In the genomic region with DNA sequence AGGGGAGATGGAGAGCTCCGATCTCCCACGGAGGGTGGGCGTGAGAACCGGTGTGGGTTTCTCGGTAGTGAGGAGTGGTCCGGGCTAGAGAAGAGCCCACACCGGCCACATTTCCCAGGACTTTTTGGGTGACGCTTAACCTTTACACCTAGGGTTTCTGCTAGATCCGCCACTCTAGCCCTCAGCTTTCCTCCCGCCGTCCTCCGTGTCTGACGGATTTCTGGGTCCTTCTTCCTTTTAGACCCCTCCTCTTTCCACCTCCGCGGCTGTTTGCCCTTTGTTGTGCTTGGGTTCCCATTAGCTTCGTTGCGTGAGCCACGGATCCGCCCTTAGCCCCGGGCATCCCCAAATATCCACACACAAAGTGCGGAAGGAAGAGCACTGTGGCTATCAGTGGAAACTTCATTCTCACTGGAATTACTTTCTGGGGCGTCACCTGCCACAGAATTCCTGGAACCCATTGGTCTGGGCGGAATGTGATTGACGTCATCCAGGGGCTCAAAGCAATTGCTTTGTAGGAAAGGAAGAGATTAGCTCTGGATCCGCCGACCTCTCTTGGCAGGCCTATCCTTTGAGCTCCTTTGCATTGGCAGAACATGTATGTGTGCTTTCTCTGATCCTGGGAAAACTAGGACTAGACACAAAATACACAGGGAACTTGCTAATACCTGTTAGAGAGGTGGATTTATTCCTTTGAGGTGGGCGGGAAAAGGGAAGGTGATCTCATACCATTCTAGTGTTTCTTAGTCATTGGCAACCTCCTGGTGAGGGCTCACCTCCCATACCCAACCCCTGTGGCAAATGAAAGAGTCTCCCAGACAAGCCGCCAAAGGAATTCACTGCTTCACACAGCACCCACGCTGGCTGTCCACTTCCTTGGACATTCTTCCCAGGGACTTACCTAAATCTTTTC, we compare ENCODE assay signal across 8 cellular contexts. TPM values are rescaled to one million over a fixed set of nuclear protein-coding genes. Genes with fewer than 3 reads are reported as not detected.
DNase-seq lines count a peak whose midpoint lies in the region; ATAC-seq, FAIRE-seq and TF ChIP-seq lines count a peak whose summit lies in the region.

No MANE protein-coding gene starts in this region.

- intact Hi-C loops in PC-9 (cut with micrococcal nuclease; ENCODE audit: unreplicated experiment) = loop anchor here (1.0 to 5.0 kb wide), 8 partner anchors 11 to 294 kb away; a partner anchor contains a TSS
- intact Hi-C loops in K562 (cut with micrococcal nuclease) = loop anchor here (2.0 kb wide), 1 partner anchor 17 kb away; a partner anchor contains a TSS
- intact Hi-C loops in sciatic nerve (cut with DNase I) = no loop called here

- CTCF ChIA-PET in CD8-positive, alpha-beta memory T cell (lab: Charles Lee) = interaction anchor here (0.9 to 3.7 kb wide), 11 partner anchors 9 to 617 kb away, joined by 3 to 30 read pairs (median 3); a partner anchor contains a TSS
- CTCF ChIA-PET in PC-9 (lab: Charles Lee) (interaction anchor here (0.5 to 1.3 kb wide), 7 partner anchors 11 to 531 kb away, joined by 3 to 11 read pairs (median 6); no protein-coding TSS in a partner anchor), K562 (lab: Yijun Ruan, JAX; ENCODE audit: low intra/inter-chr PET ratio) (no interaction called here)

- H3K79me2 ChIP-seq in PC-9 (ENCODE audit: low read depth) = peaks cover 45% of the 10 kb centered on the region
- H3K79me2 ChIP-seq in K562 (ENCODE audit: control insufficient read depth, insufficient read depth, low read length) = peaks cover 33% of the 10 kb centered on the region

- H3K27me3 Mint-ChIP-seq in CD8-positive, alpha-beta memory T cell = no peaks in the 10 kb centered on the region
- peaks cover 2% of the 10 kb centered on the region for H3K27me3 Mint-ChIP-seq in HFFc6 (ENCODE audit: insufficient read depth)

- H3K36me3 Mint-ChIP-seq in CD8-positive, alpha-beta memory T cell = peaks cover 0 to 45% (median 4%) of the 10 kb centered on the region in 3 donors
- peaks cover 26% of the 10 kb centered on the region for H3K36me3 Mint-ChIP-seq in HFFc6 (ENCODE audit: low read depth)

- H3K9me3 ChIP-seq in CD8-positive, alpha-beta memory T cell (ENCODE audit: low read length) = no peaks in the 10 kb centered on the region
- H3K9me3 ChIP-seq in PC-9 (ENCODE audit: insufficient read depth, low read depth) (no peaks in the 10 kb centered on the region), K562 (replicated peaks; ENCODE audit: control insufficient read depth, insufficient read depth, low read depth, low read length) (no peaks in the 10 kb centered on the region), iPS-18c (ENCODE audit: control insufficient read depth, insufficient read depth, low read length) (no peaks in the 10 kb centered on the region)

- BruUV-seq in PC-9 (replicated peaks; lab: Mats Ljungman, UMichigan) (TSS peak; percentile 62), K562 (replicated peaks; lab: Mats Ljungman, UMichigan) (TSS peak; percentile 56)

- H2AFZ ChIP-seq in PC-9 (peak overlapping the region; percentile 78), K562 (ENCODE audit: low read depth, low read length) (peak overlapping the region; percentile 78)

- TF ChIP-seq EP300 in K562 (IDR thresholded peaks at IDR 0.05; ENCODE audit: low read length) = no peak

- peak overlapping the region; percentile 88 for H3K4me2 ChIP-seq in PC-9
- peak overlapping the region; percentile 98 for H3K4me2 ChIP-seq in K562 (ENCODE audit: insufficient read depth, low read length)

- H3K9ac ChIP-seq in K562 (ENCODE audit: insufficient read depth in 1 of 2, low read depth in 2 of 2, low read length in 2 of 2) = peak overlapping the region; percentile 75 to 92

- H3K4me3 Mint-ChIP-seq in CD8-positive, alpha-beta memory T cell = peak overlapping the region; percentile 90 to 99 (median 96)
- H3K4me3 Mint-ChIP-seq in HFFc6 = peak overlapping the region; percentile 98

- H3K4me1 Mint-ChIP-seq in CD8-positive, alpha-beta memory T cell = peaks cover 39 to 56% (median 50%) of the 10 kb centered on the region in 3 donors
- peaks cover 57% of the 10 kb centered on the region for H3K4me1 Mint-ChIP-seq in HFFc6 (ENCODE audit: low read depth)

- peak overlapping the region; percentile 86 for H3K4me3 ChIP-seq in CD8-positive, alpha-beta memory T cell (ENCODE audit: low read length)
- H3K4me3 ChIP-seq in PC-9 (peak overlapping the region; percentile 87), K562 (peak overlapping the region; percentile 95), iPS-18c (ENCODE audit: insufficient read depth, low read depth, low read length) (peak overlapping the region; percentile 93)

- no peak for DNase-seq in CD8-positive, alpha-beta memory T cell
- peak; percentile 89 for DNase-seq in HFFc6
- peak; percentile 75 to 85 for DNase-seq in PC-9
- peak; percentile 31 to 84 (median 45) for DNase-seq in K562 (ENCODE audit: extremely low read depth in 1 of 4, low spot score in 3 of 4)
- peak; percentile 81 for DNase-seq in sciatic nerve (ENCODE audit: low spot score)
- no peak for DNase-seq in NCI-H128 (lab: John Stamatoyannopoulos, UW; ENCODE audit: unreplicated experiment)
- DNase-seq in NOMO-1 treated with dmso at 0.1 percent for 144 hours (lab: John Stamatoyannopoulos, UW; ENCODE audit: unreplicated experiment) = no peak

- ATAC-seq in K562 (peak; percentile 13), sciatic nerve (peak; percentile 7)

- FAIRE-seq in K562 (lab: Jason Lieb, UNC) = peak; percentile 81

- peak overlapping the region; percentile 98 for H3K27ac ChIP-seq in CD8-positive, alpha-beta memory T cell (ENCODE audit: low read depth, low read length)
- H3K27ac ChIP-seq in PC-9 (peak overlapping the region; percentile 76), K562 (ENCODE audit: extremely low read depth, low read depth, low read length) (peak overlapping the region; percentile 65)

- peak overlapping the region; percentile 92 to 99 (median 94) for H3K27ac Mint-ChIP-seq in CD8-positive, alpha-beta memory T cell
- H3K27ac Mint-ChIP-seq in HFFc6 = peak overlapping the region; percentile 99

- 0 out of 2 replicates have a peak, but pooled peaks have one; percentile 39 for TF ChIP-seq POLR2A in K562 (conservative IDR thresholded peaks at IDR 0.05)

- peaks cover 12% of the 10 kb centered on the region; the same call in 1 of the 2 replicates for H3F3A ChIP-seq in PC-9 (ENCODE audit: insufficient read depth, low read depth)

- no peaks in the 10 kb centered on the region for H3K9me2 ChIP-seq in PC-9 (ENCODE audit: insufficient read depth)

- no peak for TF ChIP-seq RAD21 in K562 (CRISPR knock-in tag; conservative IDR thresholded peaks at IDR 0.05 in 1 of 2, IDR thresholded peaks at IDR 0.05 in 1 of 2)

- H3K9me1 ChIP-seq in K562 (ENCODE audit: control insufficient read depth, insufficient read depth, low read length) = no peaks in the 10 kb centered on the region

- no peaks in the 10 kb centered on the region for H3K36me3 ChIP-seq in CD8-positive, alpha-beta memory T cell (ENCODE audit: insufficient read depth, low read length)
- 0 out of 2 replicates have a peak, but pooled peaks cover 4% of the 10 kb centered on the region for H3K36me3 ChIP-seq in PC-9 (ENCODE audit: low read depth)
- peaks cover 21% of the 10 kb centered on the region; the same call in 2 of the 3 replicates for H3K36me3 ChIP-seq in K562 (ENCODE audit: control insufficient read depth, insufficient read depth, low read length)

- H3K9me3 Mint-ChIP-seq in CD8-positive, alpha-beta memory T cell = no peaks in the 10 kb centered on the region
- H3K9me3 Mint-ChIP-seq in HFFc6 = no peaks in the 10 kb centered on the region

- H4K20me1 ChIP-seq in PC-9 (ENCODE audit: insufficient read depth) = peaks cover 16% of the 10 kb centered on the region
- peaks cover 14% of the 10 kb centered on the region for H4K20me1 ChIP-seq in K562 (replicated peaks; ENCODE audit: control insufficient read depth, insufficient read depth, low read length)

- no peaks in the 10 kb centered on the region for H3K27me3 ChIP-seq in CD8-positive, alpha-beta memory T cell (ENCODE audit: insufficient read depth, low read length, poor library complexity, severe bottlenecking)
- H3K27me3 ChIP-seq in PC-9 (ENCODE audit: insufficient read depth, low read depth) = no peaks in the 10 kb centered on the region
- no peaks in the 10 kb centered on the region for H3K27me3 ChIP-seq in K562 (ENCODE audit: control insufficient read depth in 2 of 2, insufficient read depth in 2 of 2, low read length in 2 of 2)

- POLR2A ChIA-PET in CD8-positive, alpha-beta memory T cell (lab: Charles Lee) = interaction anchor here (0.6 to 2.5 kb wide), 12 partner anchors 16 to 616 kb away, joined by 3 to 62 read pairs (median 5); a partner anchor contains a TSS
- POLR2A ChIA-PET in PC-9 (lab: Charles Lee; ENCODE audit: unreplicated experiment) (interaction anchor here (0.5 to 2.2 kb wide), 13 partner anchors 10 to 615 kb away, joined by 3 to 42 read pairs (median 8); a partner anchor contains a TSS), K562 (lab: Yijun Ruan, JAX) (interaction anchor here (0.7 to 6.5 kb wide), 15 partner anchors 8 to 130 kb away, joined by 3 to 62 read pairs (median 5); a partner anchor contains a TSS)

- in situ Hi-C loops in K562 (cut with MboI) = no loop called here

- H3K4me1 ChIP-seq in CD8-positive, alpha-beta memory T cell (ENCODE audit: insufficient read depth, low read length) = peaks cover 31% of the 10 kb centered on the region
- H3K4me1 ChIP-seq in PC-9 (replicated peaks; ENCODE audit: insufficient read depth) (peaks cover 22% of the 10 kb centered on the region), K562 (replicated peaks in 1 of 2; ENCODE audit: control insufficient read depth in 2 of 2, insufficient read depth in 2 of 2, low read length in 2 of 2) (peaks cover 19 to 20% of the 10 kb centered on the region in 2 experiments; a peak in 4 of 5 replicates)

- no peak for TF ChIP-seq CTCF in HFFc6 (IDR thresholded peaks at IDR 0.05)
- TF ChIP-seq CTCF in PC-9 (conservative IDR thresholded peaks at IDR 0.05) = no peak
- TF ChIP-seq CTCF in K562 (IDR thresholded peaks at IDR 0.05 in 2 of 3, conservative IDR thresholded peaks at IDR 0.05 in 1 of 3; ENCODE audit: insufficient read depth in 2 of 3, low read depth in 1 of 3, low read length in 3 of 3) = no peak

- WGBS in K562 (ENCODE audit: insufficient coverage, low coverage, missing lambda C conversion rate) = 6% methylated on average over 29 of the region's 29 CpGs

RNA-seq across cellular contexts. Expression of a gene that starts 0.7 kb away (rescaled TPM):
- 10 to 100 TPM; 29.0 to 30.6 TPM for total RNA-seq in CD8-positive, alpha-beta memory T cell
- 10.6 TPM for polyA plus RNA-seq in CD8-positive, alpha-beta memory T cell
- total RNA-seq in HFFc6 (2021; fragmentation: NEBNext Ultra II Directional; extraction: Animal tissue kit (Norgen Biotek cat#: 25700)) = 10 to 100 TPM; 73.8 to 89.7 (median 85.2) TPM
- total RNA-seq in PC-9 (2021) = 46.8 and 48.8 TPM in 2 replicates
- total RNA-seq in K562 (2011; cell fraction: chromatin; rRNA removed; ENCODE audit: low replicate concordance) = 14.5 and 38.2 TPM in 2 replicates
- total RNA-seq in K562 (2011; cell fraction: nucleolus; rRNA removed) = 22.8 and 26.7 TPM in 2 replicates
- total RNA-seq in K562 (2011; cell fraction: nucleoplasm; rRNA removed) = 22.7 and 28.9 TPM in 2 replicates
- 9.0 and 15.1 TPM in 2 replicates for total RNA-seq in K562 (2014; rRNA removed)
- 6.3 and 8.2 TPM in 2 replicates for total RNA-seq in K562 (2014; rRNA removed; fragmentation: Illumina TruSeq; extraction: Trizol)
- 7.7 and 8.0 TPM in 2 replicates for total RNA-seq in K562 (2015; rRNA removed; fragmentation: Illumina TruSeq; extraction: Trizol)
- 18.9 and 20.1 TPM in 2 replicates for total RNA-seq in K562 (2021)
- 13.7 and 18.8 TPM in 2 replicates for polyA plus RNA-seq in K562 (2011; rRNA removed)
- polyA plus RNA-seq in K562 (2011; cell fraction: cytosol; rRNA removed) = 10.8 and 23.2 TPM in 2 replicates
- polyA plus RNA-seq in K562 (2011; cell fraction: nucleus; rRNA removed) = 40.2 and 69.4 TPM in 2 replicates
- polyA plus RNA-seq in K562 (2012) = 11.5 and 17.0 TPM in 2 replicates
- 15.2 and 15.4 TPM in 2 replicates for polyA plus RNA-seq in K562 (2014; fragmentation: Illumina TruSeq; extraction: Trizol)
- polyA plus RNA-seq in K562 (2014; fragmentation: Nextera tagmentation; extraction: Ambion mirVana) = 1 to 10 TPM; 2.1 to 2.9 TPM
- polyA plus RNA-seq in K562 (2014; rRNA removed) = 8.1 and 15.4 TPM in 2 replicates
- 7.3 and 16.7 TPM in 2 replicates for polyA minus RNA-seq in K562 (2011; rRNA and poly(A)+ RNA removed)
- polyA minus RNA-seq in K562 (2011; cell fraction: cytosol; rRNA and poly(A)+ RNA removed) = 21.0 and 35.8 TPM in 2 replicates
- polyA minus RNA-seq in K562 (2011; cell fraction: nucleus; rRNA and poly(A)+ RNA removed) = 12.4 and 16.7 TPM in 2 replicates
- total RNA-seq in sciatic nerve = 75.0 TPM

RNA-seq across cellular contexts. Expression of a gene that starts 0.9 kb away (rescaled TPM):
- total RNA-seq in CD8-positive, alpha-beta memory T cell = 10 to 100 TPM; 26.0 to 29.4 TPM
- 44.5 TPM for polyA plus RNA-seq in CD8-positive, alpha-beta memory T cell
- total RNA-seq in HFFc6 (2021; fragmentation: NEBNext Ultra II Directional; extraction: Animal tissue kit (Norgen Biotek cat#: 25700)) = 10 to 100 TPM; 47.9 to 63.0 (median 50.9) TPM
- total RNA-seq in PC-9 (2021) = 35.3 and 42.3 TPM in 2 replicates
- 58.5 and 63.2 TPM in 2 replicates for total RNA-seq in K562 (2011; cell fraction: chromatin; rRNA removed; ENCODE audit: low replicate concordance)
- total RNA-seq in K562 (2011; cell fraction: nucleolus; rRNA removed) = 42.5 and 42.8 TPM in 2 replicates
- 44.1 and 49.8 TPM in 2 replicates for total RNA-seq in K562 (2011; cell fraction: nucleoplasm; rRNA removed)
- 25.1 and 25.5 TPM in 2 replicates for total RNA-seq in K562 (2014; rRNA removed)
- 20.9 and 26.8 TPM in 2 replicates for total RNA-seq in K562 (2014; rRNA removed; fragmentation: Illumina TruSeq; extraction: Trizol)
- 14.3 and 14.6 TPM in 2 replicates for total RNA-seq in K562 (2015; rRNA removed; fragmentation: Illumina TruSeq; extraction: Trizol)
- 20.1 and 25.2 TPM in 2 replicates for total RNA-seq in K562 (2021)
- polyA plus RNA-seq in K562 (2011; rRNA removed) = 35.8 and 38.6 TPM in 2 replicates
- polyA plus RNA-seq in K562 (2011; cell fraction: cytosol; rRNA removed) = 15.7 and 17.9 TPM in 2 replicates
- polyA plus RNA-seq in K562 (2011; cell fraction: nucleus; rRNA removed) = 54.6 and 62.4 TPM in 2 replicates
- 20.5 and 42.0 TPM in 2 replicates for polyA plus RNA-seq in K562 (2012)
- 19.0 and 19.4 TPM in 2 replicates for polyA plus RNA-seq in K562 (2014; fragmentation: Illumina TruSeq; extraction: Trizol)
- polyA plus RNA-seq in K562 (2014; fragmentation: Nextera tagmentation; extraction: Ambion mirVana) = 10 to 100 TPM; 11.2 to 17.7 TPM
- polyA plus RNA-seq in K562 (2014; rRNA removed) = 37.6 and 45.4 TPM in 2 replicates
- 9.2 and 9.9 TPM in 2 replicates for polyA minus RNA-seq in K562 (2011; rRNA and poly(A)+ RNA removed)
- polyA minus RNA-seq in K562 (2011; cell fraction: cytosol; rRNA and poly(A)+ RNA removed) = 4.6 and 7.2 TPM in 2 replicates
- polyA minus RNA-seq in K562 (2011; cell fraction: nucleus; rRNA and poly(A)+ RNA removed) = 10.8 and 16.7 TPM in 2 replicates
- 36.3 TPM for total RNA-seq in sciatic nerve

RNA-seq across cellular contexts. Expression of a gene that starts 17.2 kb away (rescaled TPM):
- 10 to 100 TPM; 64.9 to 67.1 TPM for total RNA-seq in CD8-positive, alpha-beta memory T cell
- polyA plus RNA-seq in CD8-positive, alpha-beta memory T cell = 10.4 TPM
- 10 to 100 TPM; 17.6 to 29.5 (median 24.1) TPM for total RNA-seq in HFFc6 (2021; fragmentation: NEBNext Ultra II Directional; extraction: Animal tissue kit (Norgen Biotek cat#: 25700))
- total RNA-seq in PC-9 (2021) (28.8 and 46.4 TPM in 2 replicates), K562 (2014; rRNA removed) (59.6 and 71.8 TPM in 2 replicates), K562 (2014; rRNA removed; fragmentation: Illumina TruSeq; extraction: Trizol) (83.1 and 87.7 TPM in 2 replicates), K562 (2015; rRNA removed; fragmentation: Illumina TruSeq; extraction: Trizol) (72.0 and 74.0 TPM in 2 replicates), K562 (2021) (65.3 and 67.5 TPM in 2 replicates), sciatic nerve (21.8 TPM)
- total RNA-seq in K562 (2011; cell fraction: chromatin; rRNA removed; ENCODE audit: low replicate concordance) = 75.7 and 97.1 TPM in 2 replicates
- total RNA-seq in K562 (2011; cell fraction: nucleolus; rRNA removed) = 85.3 and 101 TPM in 2 replicates
- total RNA-seq in K562 (2011; cell fraction: nucleoplasm; rRNA removed) = 131 and 163 TPM in 2 replicates
- polyA plus RNA-seq in K562 (2011; rRNA removed) (88.3 and 117 TPM in 2 replicates), K562 (2014; fragmentation: Illumina TruSeq; extraction: Trizol) (89.6 and 121 TPM in 2 replicates), K562 (2014; fragmentation: Nextera tagmentation; extraction: Ambion mirVana) (10 to 100 TPM; 76.0 to 95.3 TPM), K562 (2014; rRNA removed) (34.6 and 44.9 TPM in 2 replicates)
- polyA plus RNA-seq in K562 (2011; cell fraction: cytosol; rRNA removed) = 45.5 and 66.1 TPM in 2 replicates
- 24.8 and 32.2 TPM in 2 replicates for polyA plus RNA-seq in K562 (2011; cell fraction: nucleus; rRNA removed)
- 40.4 and 49.6 TPM in 2 replicates for polyA plus RNA-seq in K562 (2012)
- 66.9 and 80.3 TPM in 2 replicates for polyA minus RNA-seq in K562 (2011; rRNA and poly(A)+ RNA removed)
- polyA minus RNA-seq in K562 (2011; cell fraction: cytosol; rRNA and poly(A)+ RNA removed) = 31.5 and 44.4 TPM in 2 replicates
- 12.5 and 15.9 TPM in 2 replicates for polyA minus RNA-seq in K562 (2011; cell fraction: nucleus; rRNA and poly(A)+ RNA removed)

RNA-seq across cellular contexts. Expression of a gene that starts 21.1 kb away (rescaled TPM):
- 100 to 1,000 TPM; 134 to 135 TPM for total RNA-seq in CD8-positive, alpha-beta memory T cell
- 81.1 TPM for polyA plus RNA-seq in CD8-positive, alpha-beta memory T cell
- total RNA-seq in HFFc6 (2021; fragmentation: NEBNext Ultra II Directional; extraction: Animal tissue kit (Norgen Biotek cat#: 25700)) = 100 to 1,000 TPM; 104 to 118 (median 106) TPM
- 84.5 and 98.2 TPM in 2 replicates for total RNA-seq in PC-9 (2021)
- 13.2 and 36.1 TPM in 2 replicates for total RNA-seq in K562 (2011; cell fraction: chromatin; rRNA removed; ENCODE audit: low replicate concordance)
- total RNA-seq in K562 (2011; cell fraction: nucleolus; rRNA removed) = 33.4 and 34.0 TPM in 2 replicates
- total RNA-seq in K562 (2011; cell fraction: nucleoplasm; rRNA removed) = 27.2 and 30.3 TPM in 2 replicates
- total RNA-seq in K562 (2014; rRNA removed) = 121 and 122 TPM in 2 replicates
- 59.5 and 62.7 TPM in 2 replicates for total RNA-seq in K562 (2014; rRNA removed; fragmentation: Illumina TruSeq; extraction: Trizol)
- 70.6 and 71.4 TPM in 2 replicates for total RNA-seq in K562 (2015; rRNA removed; fragmentation: Illumina TruSeq; extraction: Trizol)
- total RNA-seq in K562 (2021) = 106 and 108 TPM in 2 replicates
- 64.6 and 105 TPM in 2 replicates for polyA plus RNA-seq in K562 (2011; rRNA removed)
- 64.6 and 142 TPM in 2 replicates for polyA plus RNA-seq in K562 (2011; cell fraction: cytosol; rRNA removed)
- polyA plus RNA-seq in K562 (2011; cell fraction: nucleus; rRNA removed) = 48.3 and 71.0 TPM in 2 replicates
- 89.9 and 120 TPM in 2 replicates for polyA plus RNA-seq in K562 (2012)
- 127 and 137 TPM in 2 replicates for polyA plus RNA-seq in K562 (2014; fragmentation: Illumina TruSeq; extraction: Trizol)
- polyA plus RNA-seq in K562 (2014; fragmentation: Nextera tagmentation; extraction: Ambion mirVana) = 10 to 100 TPM; 22.0 to 25.1 TPM
- 104 and 109 TPM in 2 replicates for polyA plus RNA-seq in K562 (2014; rRNA removed)
- 31.5 and 60.7 TPM in 2 replicates for polyA minus RNA-seq in K562 (2011; rRNA and poly(A)+ RNA removed)
- polyA minus RNA-seq in K562 (2011; cell fraction: cytosol; rRNA and poly(A)+ RNA removed) = 27.9 and 61.6 TPM in 2 replicates
- 14.4 and 16.8 TPM in 2 replicates for polyA minus RNA-seq in K562 (2011; cell fraction: nucleus; rRNA and poly(A)+ RNA removed)
- total RNA-seq in sciatic nerve = 30.0 TPM

RNA-seq across cellular contexts. Expression of a gene that starts 28.8 kb away (rescaled TPM):
- not detected for total RNA-seq in CD8-positive, alpha-beta memory T cell
- not detected for polyA plus RNA-seq in CD8-positive, alpha-beta memory T cell
- total RNA-seq in HFFc6 (2021; fragmentation: NEBNext Ultra II Directional; extraction: Animal tissue kit (Norgen Biotek cat#: 25700)) = not detected
- total RNA-seq in PC-9 (2021) = not detected in 2 replicates
- total RNA-seq in K562 (2011; cell fraction: chromatin; rRNA removed; ENCODE audit: low replicate concordance) = not detected in 2 replicates
- total RNA-seq in K562 (2011; cell fraction: nucleolus; rRNA removed) = not detected in 2 replicates
- total RNA-seq in K562 (2011; cell fraction: nucleoplasm; rRNA removed) = not detected in 2 replicates
- not detected in 2 replicates for total RNA-seq in K562 (2014; rRNA removed)
- total RNA-seq in K562 (2014; rRNA removed; fragmentation: Illumina TruSeq; extraction: Trizol) = not detected in 2 replicates
- total RNA-seq in K562 (2015; rRNA removed; fragmentation: Illumina TruSeq; extraction: Trizol) = not detected in 2 replicates
- total RNA-seq in K562 (2021) = not detected in 2 replicates
- polyA plus RNA-seq in K562 (2011; rRNA removed) = not detected in 2 replicates
- polyA plus RNA-seq in K562 (2011; cell fraction: cytosol; rRNA removed) = not detected in 2 replicates
- not detected in 2 replicates for polyA plus RNA-seq in K562 (2011; cell fraction: nucleus; rRNA removed)
- not detected in 2 replicates for polyA plus RNA-seq in K562 (2012)
- polyA plus RNA-seq in K562 (2014; fragmentation: Illumina TruSeq; extraction: Trizol) = not detected in 2 replicates
- polyA plus RNA-seq in K562 (2014; fragmentation: Nextera tagmentation; extraction: Ambion mirVana) = not detected
- polyA plus RNA-seq in K562 (2014; rRNA removed) = not detected in 2 replicates
- polyA minus RNA-seq in K562 (2011; rRNA and poly(A)+ RNA removed) = not detected in 2 replicates
- not detected in 2 replicates for polyA minus RNA-seq in K562 (2011; cell fraction: cytosol; rRNA and poly(A)+ RNA removed)
- not detected in 2 replicates for polyA minus RNA-seq in K562 (2011; cell fraction: nucleus; rRNA and poly(A)+ RNA removed)
- total RNA-seq in sciatic nerve = not detected

Comparison
In these comparisons a context has a peak if more than half of its experiments do, and no peak if none do; other contexts are left out.
1. DNase-seq: peak in HFFc6 (single experiment), PC-9 (2 of 2), K562 (4 of 4) and sciatic nerve (single experiment); none in CD8-positive, alpha-beta memory T cell (0 of 5), NCI-H128 (single experiment) and NOMO-1 treated with dmso at 0.1 percent for 144 hours (single experiment).
2. Peak in every context shown above with its lines, with median percentiles within 50 percentile points of each other: H3K27ac ChIP-seq and H3K4me3 ChIP-seq.